1 cellular context compared by ENCODE assay signal in the genomic region with DNA sequence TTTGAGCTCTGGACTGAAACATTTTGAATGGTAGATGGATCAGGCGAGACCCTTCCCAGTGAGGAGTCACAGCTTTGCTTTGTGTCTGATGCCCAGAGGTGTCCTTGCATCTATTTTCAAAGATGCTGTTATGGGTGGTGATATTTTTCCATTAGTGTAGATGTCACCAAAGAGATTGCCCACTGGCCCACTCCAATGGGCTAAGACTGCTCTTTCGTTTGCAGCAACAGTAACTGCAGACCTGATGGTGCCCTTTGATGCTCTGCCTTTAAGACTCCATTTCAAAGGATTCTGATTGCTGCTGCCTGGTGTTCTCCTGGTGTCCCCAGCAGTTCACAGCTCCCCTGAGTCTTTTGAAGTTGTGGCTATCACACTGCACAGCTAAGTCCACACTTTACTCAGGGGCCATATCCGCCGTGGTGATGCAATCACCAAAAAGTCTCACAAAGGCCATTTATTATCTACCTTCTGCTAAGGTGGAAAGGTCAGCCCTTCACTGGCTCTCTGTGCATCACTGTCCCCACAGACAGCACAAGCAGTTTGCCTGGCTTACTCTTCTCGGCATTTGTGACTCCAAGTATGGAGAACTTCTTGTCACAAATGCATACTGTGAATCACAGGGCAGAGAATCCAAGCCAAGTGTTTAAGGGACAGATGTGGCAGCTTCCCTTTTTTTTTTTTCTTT.
A peak's percentile ranks its signal among the peaks of the same experiment; 100 is the strongest.
TF ChIP-seq lines count a peak whose summit lies in the region.

No MANE protein-coding gene starts in this region.

TF ChIP-seq in HepG2, 621 proteins besides CTCF, POLR2A, EP300 and RAD21 (continued from another document and continues in another):
- peak; percentile 84 for TF ChIP-seq THAP11 (CRISPR knock-in tag; IDR thresholded peaks at IDR 0.05)
- TF ChIP-seq, protein P1, sequence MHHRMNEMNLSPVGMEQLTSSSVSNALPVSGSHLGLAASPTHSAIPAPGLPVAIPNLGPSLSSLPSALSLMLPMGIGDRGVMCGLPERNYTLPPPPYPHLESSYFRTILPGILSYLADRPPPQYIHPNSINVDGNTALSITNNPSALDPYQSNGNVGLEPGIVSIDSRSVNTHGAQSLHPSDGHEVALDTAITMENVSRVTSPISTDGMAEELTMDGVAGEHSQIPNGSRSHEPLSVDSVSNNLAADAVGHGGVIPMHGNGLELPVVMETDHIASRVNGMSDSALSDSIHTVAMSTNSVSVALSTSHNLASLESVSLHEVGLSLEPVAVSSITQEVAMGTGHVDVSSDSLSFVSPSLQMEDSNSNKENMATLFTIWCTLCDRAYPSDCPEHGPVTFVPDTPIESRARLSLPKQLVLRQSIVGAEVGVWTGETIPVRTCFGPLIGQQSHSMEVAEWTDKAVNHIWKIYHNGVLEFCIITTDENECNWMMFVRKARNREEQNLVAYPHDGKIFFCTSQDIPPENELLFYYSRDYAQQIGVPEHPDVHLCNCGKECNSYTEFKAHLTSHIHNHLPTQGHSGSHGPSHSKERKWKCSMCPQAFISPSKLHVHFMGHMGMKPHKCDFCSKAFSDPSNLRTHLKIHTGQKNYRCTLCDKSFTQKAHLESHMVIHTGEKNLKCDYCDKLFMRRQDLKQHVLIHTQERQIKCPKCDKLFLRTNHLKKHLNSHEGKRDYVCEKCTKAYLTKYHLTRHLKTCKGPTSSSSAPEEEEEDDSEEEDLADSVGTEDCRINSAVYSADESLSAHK (CRISPR knock-in tag; IDR thresholded peaks at IDR 0.05; ENCODE audit: borderline replicate concordance), result no peak
- TF ChIP-seq TBL1XR1 (IDR thresholded peaks at IDR 0.05; ENCODE audit: borderline replicate concordance, low read length, partially characterized antibody), result peak; percentile 84
- no peak for TF ChIP-seq SUZ12 (IDR thresholded peaks at IDR 0.05; ENCODE audit: low read depth, low read length)
- TF ChIP-seq CREB1 (IDR thresholded peaks at IDR 0.05), result no peak; the same call in 1 of the 2 replicates
- peak; percentile 91 for TF ChIP-seq CREB1 (CRISPR knock-in tag; IDR thresholded peaks at IDR 0.05)
- TF ChIP-seq MBNL3 (CRISPR knock-in tag; conservative IDR thresholded peaks at IDR 0.05), result no peak; the same call in 1 of the 2 replicates
- TF ChIP-seq ZMYM4 (CRISPR knock-in tag; IDR thresholded peaks at IDR 0.05), result peak; percentile 99
- peak; percentile 96 for TF ChIP-seq ZXDC (CRISPR knock-in tag; IDR thresholded peaks at IDR 0.05)
- TF ChIP-seq KLF13 (CRISPR knock-in tag; IDR thresholded peaks at IDR 0.05), result no peak
- peak; percentile 95; the same call in 1 of the 2 replicates for TF ChIP-seq ZNF205 (CRISPR knock-in tag; IDR thresholded peaks at IDR 0.05)
- peak; percentile 85 for TF ChIP-seq KDM2A (CRISPR knock-in tag; IDR thresholded peaks at IDR 0.05; ENCODE audit: borderline replicate concordance, low read depth)
- TF ChIP-seq GATA4 (IDR thresholded peaks at IDR 0.05; ENCODE audit: borderline replicate concordance, low read depth), result peak; percentile 100
- peak; percentile 95 for TF ChIP-seq ZMYM2 (CRISPR knock-in tag; IDR thresholded peaks at IDR 0.05)
- TF ChIP-seq ZNF207 (IDR thresholded peaks at IDR 0.05; ENCODE audit: borderline replicate concordance), result no peak
- TF ChIP-seq ZNF841 (CRISPR knock-in tag; IDR thresholded peaks at IDR 0.05; ENCODE audit: borderline replicate concordance), result no peak
- peak; percentile 99 for TF ChIP-seq POGZ (CRISPR knock-in tag; IDR thresholded peaks at IDR 0.05)
- TF ChIP-seq ZNF280B (CRISPR knock-in tag; IDR thresholded peaks at IDR 0.05; ENCODE audit: borderline replicate concordance), result no peak
- TF ChIP-seq ZNF589 (CRISPR knock-in tag; conservative IDR thresholded peaks at IDR 0.05), result peak; percentile 78; the same call in 1 of the 2 replicates
- TF ChIP-seq GTF3A (CRISPR knock-in tag; conservative IDR thresholded peaks at IDR 0.05), result 0 out of 2 replicates have a peak, but pooled peaks have one; percentile 79
- peak; percentile 100 for TF ChIP-seq TCF7 (IDR thresholded peaks at IDR 0.05; ENCODE audit: low read depth)
- peak; percentile 99 for TF ChIP-seq ZKSCAN8 (CRISPR knock-in tag; IDR thresholded peaks at IDR 0.05; ENCODE audit: borderline replicate concordance)
- TF ChIP-seq, protein P2, sequence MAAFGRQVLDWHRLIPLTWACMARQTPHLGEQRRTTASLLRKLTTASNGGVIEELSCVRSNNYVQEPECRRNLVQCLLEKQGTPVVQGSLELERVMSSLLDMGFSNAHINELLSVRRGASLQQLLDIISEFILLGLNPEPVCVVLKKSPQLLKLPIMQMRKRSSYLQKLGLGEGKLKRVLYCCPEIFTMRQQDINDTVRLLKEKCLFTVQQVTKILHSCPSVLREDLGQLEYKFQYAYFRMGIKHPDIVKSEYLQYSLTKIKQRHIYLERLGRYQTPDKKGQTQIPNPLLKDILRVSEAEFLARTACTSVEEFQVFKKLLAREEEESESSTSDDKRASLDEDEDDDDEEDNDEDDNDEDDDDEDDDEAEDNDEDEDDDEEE (CRISPR knock-in tag; IDR thresholded peaks at IDR 0.05), result no peak; the same call in 1 of the 2 replicates
- TF ChIP-seq CREB3 (CRISPR knock-in tag; IDR thresholded peaks at IDR 0.05), result peak; percentile 74; the same call in 1 of the 2 replicates
- TF ChIP-seq, protein P3, sequence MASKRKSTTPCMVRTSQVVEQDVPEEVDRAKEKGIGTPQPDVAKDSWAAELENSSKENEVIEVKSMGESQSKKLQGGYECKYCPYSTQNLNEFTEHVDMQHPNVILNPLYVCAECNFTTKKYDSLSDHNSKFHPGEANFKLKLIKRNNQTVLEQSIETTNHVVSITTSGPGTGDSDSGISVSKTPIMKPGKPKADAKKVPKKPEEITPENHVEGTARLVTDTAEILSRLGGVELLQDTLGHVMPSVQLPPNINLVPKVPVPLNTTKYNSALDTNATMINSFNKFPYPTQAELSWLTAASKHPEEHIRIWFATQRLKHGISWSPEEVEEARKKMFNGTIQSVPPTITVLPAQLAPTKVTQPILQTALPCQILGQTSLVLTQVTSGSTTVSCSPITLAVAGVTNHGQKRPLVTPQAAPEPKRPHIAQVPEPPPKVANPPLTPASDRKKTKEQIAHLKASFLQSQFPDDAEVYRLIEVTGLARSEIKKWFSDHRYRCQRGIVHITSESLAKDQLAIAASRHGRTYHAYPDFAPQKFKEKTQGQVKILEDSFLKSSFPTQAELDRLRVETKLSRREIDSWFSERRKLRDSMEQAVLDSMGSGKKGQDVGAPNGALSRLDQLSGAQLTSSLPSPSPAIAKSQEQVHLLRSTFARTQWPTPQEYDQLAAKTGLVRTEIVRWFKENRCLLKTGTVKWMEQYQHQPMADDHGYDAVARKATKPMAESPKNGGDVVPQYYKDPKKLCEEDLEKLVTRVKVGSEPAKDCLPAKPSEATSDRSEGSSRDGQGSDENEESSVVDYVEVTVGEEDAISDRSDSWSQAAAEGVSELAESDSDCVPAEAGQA (IDR thresholded peaks at IDR 0.05; ENCODE audit: low read depth), result peak; percentile 33; the same call in 1 of the 2 replicates
- TF ChIP-seq, protein P3 (CRISPR knock-in tag; IDR thresholded peaks at IDR 0.05; ENCODE audit: borderline replicate concordance), result peak; percentile 90; the same call in 1 of the 2 replicates
- peak; percentile 99 for TF ChIP-seq HOXA5 (CRISPR knock-in tag; IDR thresholded peaks at IDR 0.05)
- no peak; the same call in 1 of the 2 replicates for TF ChIP-seq RFX5 (IDR thresholded peaks at IDR 0.05; ENCODE audit: low read depth, low read length)
- peak; percentile 67; the same call in 1 of the 2 replicates for TF ChIP-seq PRMT3 (CRISPR knock-in tag; IDR thresholded peaks at IDR 0.05; ENCODE audit: borderline replicate concordance, low read depth)
- TF ChIP-seq FOSL2 (CRISPR knock-in tag; IDR thresholded peaks at IDR 0.05), result peak; percentile 95
- TF ChIP-seq TARDBP (CRISPR knock-in tag; IDR thresholded peaks at IDR 0.05), result peak; percentile 100
- TF ChIP-seq MYC (CRISPR knock-in tag; IDR thresholded peaks at IDR 0.05; ENCODE audit: borderline replicate concordance), result peak; percentile 82; the same call in 1 of the 2 replicates
- TF ChIP-seq HOMEZ (CRISPR knock-in tag; IDR thresholded peaks at IDR 0.05; ENCODE audit: low read depth), result peak; percentile 99
- TF ChIP-seq CEBPG (CRISPR knock-in tag; IDR thresholded peaks at IDR 0.05), result peak; percentile 100
- TF ChIP-seq ZSCAN21 (CRISPR knock-in tag; IDR thresholded peaks at IDR 0.05; ENCODE audit: borderline replicate concordance), result peak; percentile 94
- 0 out of 2 replicates have a peak, but pooled peaks have one; percentile 80 for TF ChIP-seq KDM1A (CRISPR knock-in tag; IDR thresholded peaks at IDR 0.05)
- TF ChIP-seq SP4 (CRISPR knock-in tag; IDR thresholded peaks at IDR 0.05), result peak; percentile 54; the same call in 1 of the 2 replicates
- TF ChIP-seq ZMAT3 (CRISPR knock-in tag; conservative IDR thresholded peaks at IDR 0.05), result peak; percentile 88
